10 cellular contexts compared by ENCODE assay signal in the genomic region with DNA sequence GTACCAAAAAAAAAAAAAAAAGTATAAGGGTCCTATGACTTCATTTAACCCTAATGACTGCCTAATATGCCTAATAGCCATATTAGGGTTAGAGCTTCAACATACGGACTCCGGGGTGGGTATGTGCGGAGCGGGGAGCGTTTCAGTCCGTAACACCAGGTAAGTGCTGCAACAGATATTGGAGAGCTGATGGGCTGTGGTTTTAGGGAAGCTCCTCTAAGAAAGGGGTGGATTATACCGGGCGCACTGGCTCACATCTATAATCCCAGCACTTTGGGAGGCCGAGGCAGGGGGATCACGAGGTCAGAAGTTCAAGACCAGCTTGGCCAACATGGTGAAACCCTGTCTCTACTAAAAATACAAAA. TPM values are rescaled to one million over a fixed set of nuclear protein-coding genes. Genes with fewer than 3 reads are reported as not detected.
DNase-seq lines count a peak whose midpoint lies in the region; ATAC-seq and TF ChIP-seq lines count a peak whose summit lies in the region.
"Had no signal": no experiment of that assay in that cellular context is flagged by ENCODE, and none has a peak within 500 bp of the region (broad histone marks: within the 10 kb centered on the region; RNA-seq: fewer than 3 reads in every experiment).

No MANE protein-coding gene starts in this region.

- TF ChIP-seq CTCF in left ventricle myocardium inferior (IDR thresholded peaks at IDR 0.05; ENCODE audit: borderline replicate concordance) (no peak), type B pancreatic cell (conservative IDR thresholded peaks at IDR 0.05) (no peak)

- intact Hi-C loops in left ventricle myocardium inferior (cut with micrococcal nuclease) (no loop called here), left ventricle myocardium superior (cut with micrococcal nuclease) (loop anchor here (10.0 kb wide), 1 partner anchor 54 kb away; the partner anchor contains the start of gene TXNDC11)

- H3K4me3 Mint-ChIP-seq in activated T-helper 17 cell treated with anti-CD3 and anti-CD28 coated beads, Interleukin-2, amount 50 U/mL, for 72 hours, result peak overlapping the region; percentile 99
- peak overlapping the region; percentile 90 for H3K4me3 Mint-ChIP-seq in memory B cell
- peak overlapping the region; percentile 96 for H3K4me3 Mint-ChIP-seq in type B pancreatic cell

- H3K4me1 Mint-ChIP-seq in activated T-helper 17 cell treated with anti-CD3 and anti-CD28 coated beads, Interleukin-2, amount 50 U/mL, for 72 hours, result peaks cover 42% of the 10 kb centered on the region
- H3K4me1 Mint-ChIP-seq in memory B cell (peaks cover 46% of the 10 kb centered on the region), type B pancreatic cell (ENCODE audit: unreplicated experiment) (peaks cover 49% of the 10 kb centered on the region)

- peaks cover 23% of the 10 kb centered on the region for H3K36me3 Mint-ChIP-seq in activated T-helper 17 cell treated with anti-CD3 and anti-CD28 coated beads, Interleukin-2, amount 50 U/mL, for 72 hours (ENCODE audit: low read depth)
- peaks cover 5% of the 10 kb centered on the region for H3K36me3 Mint-ChIP-seq in memory B cell
- peaks cover 7% of the 10 kb centered on the region for H3K36me3 Mint-ChIP-seq in type B pancreatic cell

- H3K4me1 ChIP-seq in left ventricle myocardium inferior, result peaks cover 58% of the 10 kb centered on the region

- DNase-seq in left ventricle myocardium inferior, result no peak
- DNase-seq in left ventricle myocardium superior, result no peak
- DNase-seq in memory B cell (ENCODE audit: low spot score in 2 of 2), result no peak
- no peak for DNase-seq in type B pancreatic cell (ENCODE audit: extremely low spot score, unreplicated experiment)
- no peak for DNase-seq in SIG-M5 treated with dmso at 0.1 percent for 504 hours (lab: John Stamatoyannopoulos, UW; ENCODE audit: unreplicated experiment)
- no peak for DNase-seq in stimulated activated CD8-positive, alpha-beta memory T cell treated with anti-CD3 and anti-CD28 coated beads, Interleukin-4, amount 100 ng/mL, for 48 hours
- DNase-seq: activated CD4-positive, alpha-beta T cell treated with anti-CD3 and anti-CD28 coated beads for 4 hours; NCI-H345 had no signal

- peak overlapping the region; percentile 98 for H3K27ac Mint-ChIP-seq in activated T-helper 17 cell treated with anti-CD3 and anti-CD28 coated beads, Interleukin-2, amount 50 U/mL, for 72 hours
- H3K27ac Mint-ChIP-seq in memory B cell, result peak overlapping the region; percentile 99
- H3K27ac Mint-ChIP-seq in type B pancreatic cell, result peak overlapping the region; percentile 96

- H3K27me3 Mint-ChIP-seq in activated T-helper 17 cell treated with anti-CD3 and anti-CD28 coated beads, Interleukin-2, amount 50 U/mL, for 72 hours, result no peaks in the 10 kb centered on the region
- H3K27me3 Mint-ChIP-seq in memory B cell (no peaks in the 10 kb centered on the region), type B pancreatic cell (no peaks in the 10 kb centered on the region)

- H3K36me3 ChIP-seq in left ventricle myocardium inferior, result peaks cover 6% of the 10 kb centered on the region

- peak overlapping the region; percentile 98 for H3K27ac ChIP-seq in left ventricle myocardium inferior (replicated peaks)

- no peaks in the 10 kb centered on the region for H3K9me3 Mint-ChIP-seq in activated T-helper 17 cell treated with anti-CD3 and anti-CD28 coated beads, Interleukin-2, amount 50 U/mL, for 72 hours
- H3K9me3 Mint-ChIP-seq in memory B cell (no peaks in the 10 kb centered on the region), type B pancreatic cell (no peaks in the 10 kb centered on the region)

- no peaks in the 10 kb centered on the region for H3K27me3 ChIP-seq in left ventricle myocardium inferior (ENCODE audit: low read depth)

- ATAC-seq in left ventricle myocardium superior, result no peak
- no peak for ATAC-seq in activated T-helper 17 cell treated with anti-CD3 and anti-CD28 coated beads, Interleukin-2, amount 50 U/mL, for 72 hours (replicated peaks)
- no peak for ATAC-seq in memory B cell (ENCODE audit: low read depth)
- no peak for ATAC-seq in GM18858 (IDR thresholded peaks at IDR 0.05; ENCODE audit: unreplicated experiment)

- H3K4me3 ChIP-seq in left ventricle myocardium inferior, result peak overlapping the region; percentile 99

- no peaks in the 10 kb centered on the region for H3K9me3 ChIP-seq in left ventricle myocardium inferior (replicated peaks)

RNA-seq across cellular contexts. Expression of gene ZC3H7A, which starts 1.9 kb away (rescaled TPM):
- total RNA-seq in left ventricle myocardium inferior, result 25.6 TPM
- 24.5 TPM for total RNA-seq in left ventricle myocardium superior
- total RNA-seq in activated T-helper 17 cell treated with anti-CD3 and anti-CD28 coated beads, Interleukin-2, amount 50 U/mL, for 72 hours, result 100 to 1,000 TPM in 1 of 2 donors, 10 to 100 TPM in 1; 67.6 to 144 TPM
- 43.3 and 67.5 TPM in 2 replicates for total RNA-seq in type B pancreatic cell (ENCODE audit: low replicate concordance)

RNA-seq across cellular contexts. Expression of gene RSL1D1, which starts 52.3 kb away (rescaled TPM):
- 117 TPM for total RNA-seq in left ventricle myocardium inferior
- total RNA-seq in left ventricle myocardium superior, result 119 TPM
- 100 to 1,000 TPM; 275 to 288 TPM for total RNA-seq in activated T-helper 17 cell treated with anti-CD3 and anti-CD28 coated beads, Interleukin-2, amount 50 U/mL, for 72 hours
- total RNA-seq in type B pancreatic cell (ENCODE audit: low replicate concordance), result 150 and 184 TPM in 2 replicates

RNA-seq across cellular contexts. Expression of gene TXNDC11, which starts 56.3 kb away (rescaled TPM):
- 23.9 TPM for total RNA-seq in left ventricle myocardium inferior
- total RNA-seq in left ventricle myocardium superior, result 20.8 TPM
- total RNA-seq in activated T-helper 17 cell treated with anti-CD3 and anti-CD28 coated beads, Interleukin-2, amount 50 U/mL, for 72 hours, result 10 to 100 TPM; 33.8 to 38.6 TPM
- total RNA-seq in type B pancreatic cell (ENCODE audit: low replicate concordance), result 26.7 and 39.0 TPM in 2 replicates
